8 cellular contexts compared by ENCODE assay signal in the genomic region with DNA sequence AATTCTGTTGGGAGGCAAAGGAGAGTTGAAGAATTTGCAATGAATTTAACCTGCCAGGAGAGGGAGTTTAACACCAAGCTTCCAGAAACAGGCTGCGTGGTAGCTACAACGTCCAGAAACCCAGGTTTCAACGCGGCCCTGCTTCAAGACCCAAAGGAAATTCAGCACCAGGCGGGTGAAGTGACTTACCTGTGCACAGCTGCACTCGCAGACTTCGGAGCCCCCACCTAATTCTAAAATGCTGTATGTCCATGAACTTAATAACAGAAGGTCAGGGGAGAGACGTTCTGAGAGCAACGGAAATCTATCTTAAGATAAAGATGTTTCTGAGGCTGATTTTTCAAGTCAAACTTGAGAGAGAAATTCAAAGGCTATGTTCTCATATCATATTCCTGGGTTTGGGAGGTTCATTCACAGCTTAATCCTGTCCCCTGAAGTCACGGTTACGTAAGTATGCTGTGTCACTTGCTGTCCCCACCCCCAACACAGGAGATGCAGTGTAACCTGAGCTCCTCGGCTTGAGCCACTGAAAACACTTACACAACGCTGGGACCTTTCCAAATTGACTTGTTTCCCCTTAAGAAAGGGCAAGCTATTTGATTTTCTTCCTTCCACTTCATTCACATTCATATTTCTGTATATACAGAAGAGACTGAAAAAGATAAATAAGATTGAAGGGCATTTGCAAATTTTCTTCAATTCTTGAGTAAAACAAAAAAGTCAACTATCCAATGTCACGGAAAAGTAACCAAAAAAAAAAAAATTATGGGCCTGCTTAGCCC. TPM values are rescaled to one million over a fixed set of nuclear protein-coding genes. Genes with fewer than 3 reads are reported as not detected.
A peak's percentile ranks its signal among the peaks of the same experiment; 100 is the strongest.
DNase-seq lines count a peak whose midpoint lies in the region; ATAC-seq and TF ChIP-seq lines count a peak whose summit lies in the region.

No MANE protein-coding gene starts in this region.

- CTCF ChIA-PET in HEK293T (lab: Yijun Ruan, JAX) = interaction anchor here (0.6 to 3.0 kb wide), 15 partner anchors 9 to 186 kb away, joined by 3 to 23 read pairs (median 3); no protein-coding TSS in a partner anchor

- H3K27me3 ChIP-seq in lower lobe of right lung (ENCODE audit: low read depth) = no peaks in the 10 kb centered on the region

- H3K27ac ChIP-seq in lower lobe of right lung = peak overlapping the region; percentile 88

- H3K4me1 ChIP-seq in lower lobe of right lung = peaks cover 33% of the 10 kb centered on the region

- DNase-seq in CD1c-positive myeloid dendritic cell (ENCODE audit: extremely low spot score) (peak; percentile 78), HEK293T (ENCODE audit: extremely low spot score) (peak; percentile 72), NCI-H526 (lab: John Stamatoyannopoulos, UW) (peak; percentile 58 to 80), ecto neural progenitor cell (ENCODE audit: low spot score) (peak; percentile 70), lower lobe of right lung (peak; percentile 77)
- DNase-seq in activated CD4-positive, alpha-beta T cell treated with anti-CD3 and anti-CD28 coated beads, Interleukin-2, amount 50 U/mL, for 24 hours (ENCODE audit: low read depth in 1 of 2, low spot score in 1 of 2) = peak; percentile 21 to 48
- peak; percentile 60 for DNase-seq in stimulated activated CD8-positive, alpha-beta memory T cell treated with anti-CD3 and anti-CD28 coated beads, Interleukin-4, amount 100 ng/mL, for 48 hours

- intact Hi-C loops in lower lobe of right lung (cut with DNase I) = loop anchor here (5.0 kb wide), 1 partner anchor 73 kb away; no protein-coding TSS in a partner anchor

- no peaks in the 10 kb centered on the region for H3K9me3 ChIP-seq in lower lobe of right lung

- TF ChIP-seq CTCF in lower lobe of right lung (IDR thresholded peaks at IDR 0.05) = peak; percentile 70

- POLR2A ChIA-PET in HEK293T (lab: Yijun Ruan, JAX) = interaction anchor here (0.7 to 4.6 kb wide), 23 partner anchors 11 to 354 kb away, joined by 3 to 60 read pairs (median 5); a partner anchor contains a TSS

- peak overlapping the region; percentile 27 for H3K4me3 ChIP-seq in lower lobe of right lung

- ATAC-seq in lower lobe of right lung = peak; percentile 95
- no peak for ATAC-seq in GM21786 (IDR thresholded peaks at IDR 0.05; ENCODE audit: unreplicated experiment)

- H3K36me3 ChIP-seq in lower lobe of right lung = no peaks in the 10 kb centered on the region

TF ChIP-seq in HEK293T, 16 proteins besides CTCF, POLR2A, EP300 and RAD21:
- TF ChIP-seq BHLHE40 (IDR thresholded peaks at IDR 0.05; ENCODE audit: borderline replicate concordance) (no peak), FOXK2 (IDR thresholded peaks at IDR 0.05) (no peak), SP1 (IDR thresholded peaks at IDR 0.05) (no peak), ELF4 (IDR thresholded peaks at IDR 0.05) (no peak), CTBP1 (IDR thresholded peaks at IDR 0.05; ENCODE audit: borderline replicate concordance) (no peak), TARDBP (IDR thresholded peaks at IDR 0.05) (no peak), NFRKB (IDR thresholded peaks at IDR 0.05) (no peak), FOXA1 (IDR thresholded peaks at IDR 0.05) (no peak), ZNF384 (IDR thresholded peaks at IDR 0.05) (no peak), HDGF (IDR thresholded peaks at IDR 0.05; ENCODE audit: borderline replicate concordance) (no peak), SUZ12 (IDR thresholded peaks at IDR 0.05) (no peak)
- TF ChIP-seq, protein P1, sequence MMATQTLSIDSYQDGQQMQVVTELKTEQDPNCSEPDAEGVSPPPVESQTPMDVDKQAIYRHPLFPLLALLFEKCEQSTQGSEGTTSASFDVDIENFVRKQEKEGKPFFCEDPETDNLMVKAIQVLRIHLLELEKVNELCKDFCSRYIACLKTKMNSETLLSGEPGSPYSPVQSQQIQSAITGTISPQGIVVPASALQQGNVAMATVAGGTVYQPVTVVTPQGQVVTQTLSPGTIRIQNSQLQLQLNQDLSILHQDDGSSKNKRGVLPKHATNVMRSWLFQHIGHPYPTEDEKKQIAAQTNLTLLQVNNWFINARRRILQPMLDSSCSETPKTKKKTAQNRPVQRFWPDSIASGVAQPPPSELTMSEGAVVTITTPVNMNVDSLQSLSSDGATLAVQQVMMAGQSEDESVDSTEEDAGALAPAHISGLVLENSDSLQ (IDR thresholded peaks at IDR 0.05) = no peak

RNA-seq across cellular contexts. Expression of a gene that starts 22.7 kb away (rescaled TPM):
- 78.2 TPM for total RNA-seq in lower lobe of right lung
